10 cellular contexts compared by ENCODE assay signal in the genomic region with DNA sequence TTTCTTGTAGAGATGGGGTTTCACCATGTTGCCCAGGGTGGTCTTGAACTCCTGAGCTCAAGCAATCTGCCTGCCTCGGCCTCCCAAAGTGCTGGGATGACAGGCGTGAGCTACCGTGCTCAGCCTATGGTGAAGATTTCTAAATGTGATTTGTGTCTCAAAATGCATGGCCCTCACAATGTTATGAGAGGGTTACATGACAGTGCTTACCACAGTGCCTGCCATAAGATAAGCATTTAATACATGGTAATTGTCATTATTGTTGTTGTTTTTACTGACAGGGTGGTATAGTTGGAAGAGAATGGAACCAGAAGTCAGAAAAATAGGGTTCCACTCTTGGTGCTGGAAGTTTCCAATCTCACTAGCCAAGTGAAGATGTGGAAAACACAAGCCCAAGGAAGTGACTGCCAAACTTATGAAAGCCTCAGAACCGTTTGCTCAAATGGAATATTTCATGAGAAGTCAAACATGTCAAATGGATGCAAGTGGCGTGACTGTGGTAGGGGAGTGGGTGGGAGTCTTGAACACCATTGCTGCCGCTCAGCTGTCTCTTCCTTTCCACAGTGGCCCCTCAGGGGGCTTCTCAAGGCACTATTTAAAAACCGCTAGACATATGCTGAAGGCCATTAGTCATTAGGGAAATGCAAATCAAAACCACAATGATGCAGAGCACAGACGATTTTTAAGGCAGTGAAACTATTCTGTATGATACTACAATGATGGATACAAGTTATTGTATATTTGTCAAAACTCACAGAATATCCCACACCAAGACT. TPM values are rescaled to one million over a fixed set of nuclear protein-coding genes. Genes with fewer than 3 reads are reported as not detected.
DNase-seq lines count a peak whose midpoint lies in the region; ATAC-seq and TF ChIP-seq lines count a peak whose summit lies in the region.
"Had no signal": no experiment of that assay in that cellular context is flagged by ENCODE, and none has a peak within 500 bp of the region (broad histone marks: within the 10 kb centered on the region; RNA-seq: fewer than 3 reads in every experiment).

No MANE protein-coding gene starts in this region.

- H3K4me3 Mint-ChIP-seq in activated T-cell treated with anti-CD3 and anti-CD28 coated beads, Interleukin-2, amount 50 U/mL, for 4 hours = no peak overlapping the region

- TF ChIP-seq POLR2A in NB4 (IDR thresholded peaks at IDR 0.05; ENCODE audit: extremely low read depth, insufficient read length) = no peak

- H3K4me1 Mint-ChIP-seq in activated T-cell treated with anti-CD3 and anti-CD28 coated beads, Interleukin-2, amount 50 U/mL, for 4 hours (ENCODE audit: low read depth) = peaks cover 4% of the 10 kb centered on the region

- no peaks in the 10 kb centered on the region for H3K9me3 Mint-ChIP-seq in activated T-cell treated with anti-CD3 and anti-CD28 coated beads, Interleukin-2, amount 50 U/mL, for 4 hours

- peaks cover 53% of the 10 kb centered on the region for H3K27me3 Mint-ChIP-seq in activated T-cell treated with anti-CD3 and anti-CD28 coated beads, Interleukin-2, amount 50 U/mL, for 4 hours (ENCODE audit: low read depth)

- no peak overlapping the region for H3K27ac ChIP-seq in caudate nucleus (ENCODE audit: low read depth, low read length)

- no peaks in the 10 kb centered on the region for H3K36me3 Mint-ChIP-seq in activated T-cell treated with anti-CD3 and anti-CD28 coated beads, Interleukin-2, amount 50 U/mL, for 4 hours (ENCODE audit: insufficient read depth)

- H3K4me3 ChIP-seq in NB4 (ENCODE audit: low read depth, low read length) = no peak overlapping the region

- DNase-seq in activated T-cell treated with anti-CD3 and anti-CD28 coated beads, Interleukin-2, amount 50 U/mL, for 4 hours = no peak
- DNase-seq in activated T-cell treated with anti-CD3 and anti-CD28 coated beads for 4 hours (no peak), NB4 (ENCODE audit: low read depth) (peak; percentile 83), NCI-H2107 (lab: John Stamatoyannopoulos, UW) (no peak), NCI-H2081 (lab: John Stamatoyannopoulos, UW) (no peak), caudate nucleus (lab: John Stamatoyannopoulos, UW) (no peak)
- peak; percentile 50 for DNase-seq in stimulated activated naive CD8-positive, alpha-beta T cell treated with anti-CD3 and anti-CD28 coated beads, Interleukin-15, Interleukin-2, amounts not matched to agents 100 U/mL and 50 U/mL, for 24 hours
- DNase-seq: BE2C had no signal

- ATAC-seq in activated T-cell treated with anti-CD3 and anti-CD28 coated beads, Interleukin-2, amount 50 U/mL, for 4 hours = peak; percentile 77 to 82
- ATAC-seq in HG02763 (IDR thresholded peaks at IDR 0.05; ENCODE audit: unreplicated experiment) = peak; percentile 93
- peak; percentile 86 for ATAC-seq in stimulated activated naive CD8-positive, alpha-beta T cell treated with anti-CD3 and anti-CD28 coated beads, Interleukin-15, Interleukin-2, amounts not matched to agents 100 U/mL and 50 U/mL, for 24 hours

- TF ChIP-seq CTCF in NB4 (IDR thresholded peaks at IDR 0.05; ENCODE audit: low read depth, low read length) = no peak

RNA-seq across cellular contexts. Expression of a gene that starts 29.1 kb away (rescaled TPM):
- under 1 TPM; 0.18 to 0.57 (median 0.38) TPM for total RNA-seq in activated T-cell treated with anti-CD3 and anti-CD28 coated beads, Interleukin-2, amount 50 U/mL, for 4 hours
- total RNA-seq: SK-MEL-5 had no signal

Comparison
In these comparisons a context has a peak if more than half of its experiments do, and no peak if none do; other contexts are left out.
1. DNase-seq: peak in NB4 (single experiment) and stimulated activated naive CD8-positive, alpha-beta T cell treated with anti-CD3 and anti-CD28 coated beads, Interleukin-15, Interleukin-2, amounts not matched to agents 100 U/mL and 50 U/mL, for 24 hours (single experiment); none in activated T-cell treated with anti-CD3 and anti-CD28 coated beads, Interleukin-2, amount 50 U/mL, for 4 hours (single experiment), activated T-cell treated with anti-CD3 and anti-CD28 coated beads for 4 hours (single experiment), NCI-H2107 (single experiment), NCI-H2081 (0 of 2) and caudate nucleus (0 of 61).
2. Peak in every context shown above with its lines, with median percentiles within 50 percentile points of each other: ATAC-seq.